Comparison of ENCODE assay signal across 8 cellular contexts in genomic region chr19:42081584-42082258, GRCh38. TPM values are rescaled to one million over a fixed set of nuclear protein-coding genes. Genes with fewer than 3 reads are reported as not detected.
DNase-seq lines count a peak whose midpoint lies in the region; ATAC-seq and TF ChIP-seq lines count a peak whose summit lies in the region.

No MANE protein-coding gene starts in this region.

- TF ChIP-seq POLR2A in GM18505 (IDR thresholded peaks at IDR 0.05; ENCODE audit: borderline replicate concordance, extremely low read depth, insufficient read depth, insufficient read length), result no peak

- in situ Hi-C loops in T47D (cut with HindIII; ENCODE audit: low pct_unique_long_range_greater_than_20kb, low sequenced_read_pairs), result no loop called here

- DNase-seq in stimulated activated CD4-positive, alpha-beta T cell treated with anti-CD3 and anti-CD28 coated beads, Interleukin-15, amount 100 ng/mL, for 24 hours, result peak; percentile 28
- DNase-seq in stimulated activated CD4-positive, alpha-beta T cell treated with anti-CD3 and anti-CD28 coated beads, Interleukin-1b, Interleukin-23, amount 100 ng/mL, for 48 hours, result no peak
- peak; percentile 79 for DNase-seq in NCI-H2227 (lab: John Stamatoyannopoulos, UW; ENCODE audit: unreplicated experiment)
- peak; percentile 66 to 74 for DNase-seq in T47D (ENCODE audit: low read depth in 1 of 2, low spot score in 1 of 2)
- DNase-seq in midbrain (lab: John Stamatoyannopoulos, UW), result peak; percentile 1
- no peak for DNase-seq in mucosa of gallbladder (ENCODE audit: low spot score)

- ATAC-seq in GM18505 (IDR thresholded peaks at IDR 0.05; ENCODE audit: unreplicated experiment), result no peak
- no peak for ATAC-seq in HG03354 (IDR thresholded peaks at IDR 0.05; ENCODE audit: poor library complexity, severe bottlenecking, unreplicated experiment)

RNA-seq across cellular contexts. Expression of gene ZNF574, which starts 5.8 kb away (rescaled TPM):
- total RNA-seq in mucosa of gallbladder, result 17.1 TPM

RNA-seq across cellular contexts. Expression of gene GRIK5, which starts 11.7 kb away (rescaled TPM):
- total RNA-seq in mucosa of gallbladder, result 9.8 TPM

RNA-seq across cellular contexts. Expression of gene POU2F2, which starts 50.5 kb away (rescaled TPM):
- total RNA-seq in mucosa of gallbladder, result 4.3 TPM

Comparison
In these comparisons a context has a peak if more than half of its experiments do, and no peak if none do; other contexts are left out.
1. DNase-seq: peak in stimulated activated CD4-positive, alpha-beta T cell treated with anti-CD3 and anti-CD28 coated beads, Interleukin-15, amount 100 ng/mL, for 24 hours (single experiment), NCI-H2227 (single experiment), T47D (2 of 2) and midbrain (single experiment); none in stimulated activated CD4-positive, alpha-beta T cell treated with anti-CD3 and anti-CD28 coated beads, Interleukin-1b, Interleukin-23, amount 100 ng/mL, for 48 hours (single experiment) and mucosa of gallbladder (single experiment).